In the genomic region with DNA sequence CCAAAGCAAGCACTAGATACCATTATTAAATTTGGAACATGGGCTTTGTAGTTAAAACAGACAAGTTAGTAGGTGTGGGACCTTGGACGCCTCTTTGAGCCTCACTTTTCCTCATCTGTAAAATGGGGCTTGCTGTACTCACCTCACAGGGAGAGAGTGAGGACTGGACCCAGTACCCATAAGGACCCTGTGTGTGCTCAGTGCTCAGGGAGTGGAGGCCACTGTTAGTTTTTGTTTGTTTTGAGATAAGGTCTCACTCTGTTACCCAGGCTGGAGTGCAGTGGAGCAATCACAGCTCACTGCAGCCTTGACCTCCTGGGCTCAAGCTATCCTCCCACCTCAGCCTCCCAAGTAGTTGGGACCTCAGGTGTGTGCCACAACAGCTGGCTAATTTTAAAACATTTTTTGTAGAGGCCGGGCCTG, we compare ENCODE assay signal across 28 cellular contexts. TPM values are rescaled to one million over a fixed set of nuclear protein-coding genes. Genes with fewer than 3 reads are reported as not detected.
"Had no signal": no experiment of that assay in that cellular context is flagged by ENCODE, and none has a peak within 500 bp of the region (broad histone marks: within the 10 kb centered on the region; RNA-seq: fewer than 3 reads in every experiment).

No MANE protein-coding gene starts in this region.

- FAIRE-seq: urothelium cell line had no signal

- H3K4me1 ChIP-seq: suprapubic skin, tibial artery, upper lobe of left lung, upper lobe of right lung, uterus, vagina had no signal

- H3K27ac ChIP-seq: stomach, suprapubic skin, testis, thoracic aorta, thyroid gland, tibial artery, tibial nerve, transverse colon, upper lobe of left lung, upper lobe of right lung, uterus, vagina had no signal

- H3K9me3 ChIP-seq: stomach, suprapubic skin, testis, thoracic aorta, thyroid gland, tibial artery, tibial nerve, transverse colon, upper lobe of left lung, upper lobe of right lung, uterus, vagina had no signal

- H3K27me3 ChIP-seq: stomach, suprapubic skin, testis, thyroid gland, tibial artery, tibial nerve, transverse colon, upper lobe of left lung, upper lobe of right lung, uterus, vagina had no signal

- H3K36me3 ChIP-seq: stomach, suprapubic skin, thoracic aorta, thyroid gland, tibial artery, tibial nerve, transverse colon, upper lobe of left lung, upper lobe of right lung, uterus, vagina had no signal

- DNase-seq: stimulated activated CD4-positive, alpha-beta T cell treated with anti-CD3 and anti-CD28 coated beads, Interleukin-2, amount 100 ng/mL, for 48 hours; stimulated activated CD4-positive, alpha-beta T cell treated with anti-CD3 and anti-CD28 coated beads, Interleukin-4, amount 100 ng/mL, for 24 hours; stimulated activated CD4-positive, alpha-beta T cell treated with anti-CD3 and anti-CD28 coated beads, Interleukin-4, amount 100 ng/mL, for 4 hours; stimulated activated CD8-positive, alpha-beta memory T cell treated with anti-CD3 and anti-CD28 coated beads, Interleukin-4, amount 100 ng/mL, for 48 hours; stimulated activated naive B cell treated with anti-CD40 and anti-IgM and Interleukin-4, amounts not matched to agents 10 μg/mL and 1 μg/mL and 100 μg/mL, for 72 hours; stimulated activated naive CD4-positive, alpha-beta T cell; stimulated activated naive CD4-positive, alpha-beta T cell treated with Interleukin-2 at 50 U/mL for 16 hours; stimulated activated naive CD8-positive, alpha-beta T cell treated with anti-CD3 and anti-CD28 coated beads, Interleukin-15, amount 100 ng/mL, for 72 hours; stimulated activated naive CD8-positive, alpha-beta T cell treated with anti-CD3 and anti-CD28 coated beads, Interleukin-15, Interleukin-2, amounts not matched to agents 100 U/mL and 50 U/mL, for 24 hours; stomach; substantia nigra; testis; thyroid gland; tibial artery; transverse colon; trophoblast cell; upper lobe of left lung; upper lobe of right lung; uterus had no signal

- H3K4me3 ChIP-seq: stomach, suprapubic skin, testis, thoracic aorta, thyroid gland, tibial artery, tibial nerve, transverse colon, upper lobe of left lung, upper lobe of right lung, uterus, vagina had no signal

- ATAC-seq: stimulated activated effector memory CD8-positive, alpha-beta T cell treated with anti-CD3 and anti-CD28 coated beads, Interleukin-12 subunit alpha, Interleukin-12 subunit beta, amount 100 ng/mL, for 72 hours; stimulated activated memory B cell treated with anti-CD40 and anti-IgM and Interleukin-4, amounts not matched to agents 10 μg/mL and 1 μg/mL and 100 μg/mL, for 72 hours; stimulated activated naive B cell treated with anti-CD40 and anti-IgM and Interleukin-4, amounts not matched to agents 10 μg/mL and 1 μg/mL and 100 μg/mL, for 72 hours; stimulated activated naive CD8-positive, alpha-beta T cell treated with anti-CD3 and anti-CD28 coated beads, Interleukin-15, amount 100 ng/mL, for 72 hours; stimulated activated naive CD8-positive, alpha-beta T cell treated with anti-CD3 and anti-CD28 coated beads, Interleukin-15, Interleukin-2, amounts not matched to agents 100 U/mL and 50 U/mL, for 24 hours; upper lobe of right lung had no signal

RNA-seq across cellular contexts. Expression of a gene that starts 8.9 kb away (rescaled TPM):
- total RNA-seq: subcutaneous adipose tissue, temporal lobe, transverse colon, vagina had no signal
